In genomic region chr3:120004008-120004498, GRCh38 we compare ENCODE assay signal across 1 cellular context.
TF ChIP-seq lines count a peak whose summit lies in the region.

No MANE protein-coding gene starts in this region.

TF ChIP-seq in K562, 482 proteins besides CTCF, POLR2A, EP300 and RAD21 (continued from another document):
- TF ChIP-seq CREB3L1 (IDR thresholded peaks at IDR 0.05; ENCODE audit: borderline replicate concordance, low read depth) (peak; percentile 51; the same call in 1 of the 2 replicates), GATA2 (CRISPR knock-in tag; IDR thresholded peaks at IDR 0.05) (peak; percentile 60), FOXK2 (conservative IDR thresholded peaks at IDR 0.05 in 1 of 2, IDR thresholded peaks at IDR 0.05 in 1 of 2; ENCODE audit: low read depth in 2 of 2) (0 out of 4 replicates have a peak, but pooled peaks of 1 of the 2 experiments have one; percentile 24), CBFA2T3 (IDR thresholded peaks at IDR 0.05) (peak; percentile 78), FOXA3 (CRISPR knock-in tag; conservative IDR thresholded peaks at IDR 0.05 in 1 of 2, IDR thresholded peaks at IDR 0.05 in 1 of 2) (peak in 1 of 2 experiments; percentile 20; a peak in 1 of 4 replicates)
